In genomic region chr7:143180771-143181170, GRCh38 we compare ENCODE assay signal across 12 cellular contexts. TPM values are rescaled to one million over a fixed set of nuclear protein-coding genes. Genes with fewer than 3 reads are reported as not detected.
"Had no signal": no experiment of that assay in that cellular context is flagged by ENCODE, and none has a peak within 500 bp of the region (broad histone marks: within the 10 kb centered on the region; RNA-seq: fewer than 3 reads in every experiment).

No MANE protein-coding gene starts in this region.

RNA-seq across cellular contexts. Expression of gene TAS2R39, which starts 2.4 kb away (rescaled TPM):
- total RNA-seq: OCI-LY7, PC-3, PC-9, Peyer's patch, Right ventricle myocardium inferior, Right ventricle myocardium superior, RPMI7951, SJCRH30, SJSA1, SK-MEL-5, T-cell had no signal
- polyA plus RNA-seq: SK-N-SH had no signal

RNA-seq across cellular contexts. Expression of gene TAS2R40, which starts 41.1 kb away (rescaled TPM):
- total RNA-seq: OCI-LY7, PC-3, PC-9, Peyer's patch, Right ventricle myocardium inferior, Right ventricle myocardium superior, RPMI7951, SJCRH30, SJSA1, SK-MEL-5, T-cell had no signal
- polyA plus RNA-seq: SK-N-SH had no signal

RNA-seq across cellular contexts. Expression of gene PIP, which starts 48.9 kb away (rescaled TPM):
- total RNA-seq: OCI-LY7, PC-3, PC-9, Peyer's patch, Right ventricle myocardium inferior, Right ventricle myocardium superior, RPMI7951, SJCRH30, SJSA1, SK-MEL-5, T-cell had no signal
- polyA plus RNA-seq: SK-N-SH had no signal
